ENCODE assay signal across 8 cellular contexts in the genomic region with DNA sequence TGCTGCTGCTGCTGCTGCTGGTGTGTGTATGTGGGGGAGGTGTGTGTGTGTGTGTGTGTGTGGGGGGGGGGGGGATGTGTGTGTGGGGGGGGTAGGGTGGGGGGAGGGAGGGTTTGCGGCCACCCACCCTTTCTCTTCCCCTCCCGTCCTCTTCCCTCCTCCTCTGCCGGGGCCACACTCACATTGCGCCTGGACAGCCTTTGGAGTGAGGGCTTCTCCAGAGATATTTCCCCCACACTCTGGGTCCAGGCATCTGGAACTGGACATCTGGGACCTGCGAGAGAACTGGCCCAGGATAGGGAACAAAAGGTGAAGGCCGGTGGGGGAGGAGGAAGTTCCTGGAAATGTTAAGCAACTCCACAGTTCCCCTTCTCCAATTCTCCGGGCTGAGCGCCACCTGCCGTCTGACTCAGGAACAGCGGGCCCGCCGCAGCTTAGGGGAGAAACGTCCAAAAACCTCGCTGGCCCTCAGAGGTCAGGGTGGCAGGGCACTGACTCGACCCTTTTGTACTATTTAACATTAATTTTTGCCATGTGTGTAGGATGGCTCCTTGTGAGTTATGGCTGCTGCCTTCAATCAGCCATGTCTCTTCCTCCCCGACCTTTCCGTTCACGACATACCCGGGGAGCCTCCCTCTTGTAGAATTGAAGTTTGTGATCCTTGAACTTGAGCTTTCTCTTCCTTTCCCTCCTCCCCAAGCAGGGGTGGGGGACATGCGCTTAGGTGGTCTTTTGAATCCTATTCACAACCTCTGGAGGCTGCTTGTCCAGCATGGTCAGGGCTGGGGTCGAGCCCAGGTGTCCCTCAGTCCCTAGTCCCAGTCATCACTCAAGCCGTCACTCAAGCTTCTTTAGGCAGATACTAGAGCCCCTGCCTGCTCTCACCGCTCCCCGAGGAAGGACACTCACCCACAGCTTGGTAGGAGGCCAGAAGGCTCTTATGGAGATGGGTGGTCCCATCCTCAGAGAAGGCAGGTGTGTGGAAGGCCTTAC. TPM values are rescaled to one million over a fixed set of nuclear protein-coding genes. Genes with fewer than 3 reads are reported as not detected.
A peak's percentile ranks its signal among the peaks of the same experiment; 100 is the strongest.
DNase-seq lines count a peak whose midpoint lies in the region; ATAC-seq and TF ChIP-seq lines count a peak whose summit lies in the region.

A gene with protein sequence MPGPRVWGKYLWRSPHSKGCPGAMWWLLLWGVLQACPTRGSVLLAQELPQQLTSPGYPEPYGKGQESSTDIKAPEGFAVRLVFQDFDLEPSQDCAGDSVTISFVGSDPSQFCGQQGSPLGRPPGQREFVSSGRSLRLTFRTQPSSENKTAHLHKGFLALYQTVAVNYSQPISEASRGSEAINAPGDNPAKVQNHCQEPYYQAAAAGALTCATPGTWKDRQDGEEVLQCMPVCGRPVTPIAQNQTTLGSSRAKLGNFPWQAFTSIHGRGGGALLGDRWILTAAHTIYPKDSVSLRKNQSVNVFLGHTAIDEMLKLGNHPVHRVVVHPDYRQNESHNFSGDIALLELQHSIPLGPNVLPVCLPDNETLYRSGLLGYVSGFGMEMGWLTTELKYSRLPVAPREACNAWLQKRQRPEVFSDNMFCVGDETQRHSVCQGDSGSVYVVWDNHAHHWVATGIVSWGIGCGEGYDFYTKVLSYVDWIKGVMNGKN (minus strand): TSS at position 287 of the 993 bp plus-strand sequence. CDS start 34 bp downstream, at position 253.

- DNase-seq in COLO829 (ENCODE audit: low spot score): peak; percentile 72
- DNase-seq in NCI-H345 treated with DMSO at 0.1 percent for 48 hours (lab: John Stamatoyannopoulos, UW; ENCODE audit: unreplicated experiment): peak; percentile 41
- DNase-seq in activated CD4-positive, alpha-beta T cell treated with anti-CD3 and anti-CD28 coated beads for 1 hour: peak; percentile 65
- DNase-seq in chondrocyte (ENCODE audit: low spot score): peak; percentile 72
- peak; percentile 87 for DNase-seq in kidney glomerular epithelial cell (lab: John Stamatoyannopoulos, UW)
- DNase-seq in stimulated activated CD4-positive, alpha-beta T cell treated with anti-CD3 and anti-CD28 coated beads, Interleukin-15, amount 100 ng/mL, for 24 hours: peak; percentile 89

- no peaks in the 10 kb centered on the region for H3K27me3 Mint-ChIP-seq in chondrocyte (ENCODE audit: low read depth)

- H3K27ac Mint-ChIP-seq in chondrocyte (ENCODE audit: unreplicated experiment): peak within 1 kb of the TSS; percentile 94

- peaks cover 11% of the 10 kb centered on the region for H3K9me3 Mint-ChIP-seq in chondrocyte (ENCODE audit: low read depth)

- H3K36me3 Mint-ChIP-seq in chondrocyte (ENCODE audit: low read depth): peaks cover 8% of the 10 kb centered on the region

- peak within 1 kb of the TSS; percentile 88 for H3K4me3 Mint-ChIP-seq in chondrocyte (ENCODE audit: unreplicated experiment)

- peaks cover 19% of the 10 kb centered on the region for H3K4me1 Mint-ChIP-seq in chondrocyte (ENCODE audit: low read depth)

- ATAC-seq in HG02623 (IDR thresholded peaks at IDR 0.05; ENCODE audit: unreplicated experiment) (peak; percentile 35), GM18517 (IDR thresholded peaks at IDR 0.05; ENCODE audit: unreplicated experiment) (no peak)

- peak; percentile 96 for TF ChIP-seq CTCF in chondrocyte (IDR thresholded peaks at IDR 0.05)

RNA-seq across cellular contexts. Expression of the gene that starts here (rescaled TPM):
- 20.3 to 21.0 TPM (median 20.4 TPM) in 3 replicates for total RNA-seq in chondrocyte
